34 cellular contexts compared by ENCODE assay signal in genomic region chr16:86620184-86620583, GRCh38. TPM values are rescaled to one million over a fixed set of nuclear protein-coding genes. Genes with fewer than 3 reads are reported as not detected.
"Had no signal": no experiment of that assay in that cellular context is flagged by ENCODE, and none has a peak within 500 bp of the region (broad histone marks: within the 10 kb centered on the region; RNA-seq: fewer than 3 reads in every experiment).

No MANE protein-coding gene starts in this region.

- DNase-seq: MG63, MM.1S, MV-4-11, NCI-H1048, NCI-H1092, NCI-H1092 treated with DMSO at 0.1 percent for 48 hours, NCI-H1105, NCI-H1417, NCI-H1417 treated with DMSO at 0.1 percent for 48 hours, NCI-H1436, NCI-H1436 treated with DMSO at 0.1 percent for 48 hours, NCI-H146, NCI-H1694, NCI-H1694 treated with DMSO at 0.1 percent for 48 hours, NCI-H187, NCI-H187 treated with DMSO at 0.1 percent for 48 hours, NCI-H1930, NCI-H2029, NCI-H2029 treated with DMSO at 0.1 percent for 48 hours, NCI-H2081, NCI-H2107, NCI-H2171, NCI-H2171 treated with DMSO at 0.1 percent for 48 hours, NCI-H2227 treated with DMSO at 0.1 percent for 48 hours, NCI-H226, NCI-H446, NCI-H446 treated with DMSO at 0.1 percent for 48 hours, NCI-H510A, NCI-H510A treated with DMSO at 0.1 percent for 48 hours, NCI-H524, NCI-H524 treated with DMSO at 0.1 percent for 48 hours, NCI-H526, NCI-H526 treated with DMSO at 0.1 percent for 48 hours had no signal

- H3K9me3 ChIP-seq: MG63 had no signal

- H3K36me3 ChIP-seq: MG63 had no signal

- H3K27me3 ChIP-seq: MG63 had no signal

RNA-seq across cellular contexts. Expression of gene FOXC2, which starts 53.6 kb away (rescaled TPM):
- total RNA-seq: NCI-H460 had no signal
